Comparison of ENCODE assay signal across 1 cellular context in the genomic region with DNA sequence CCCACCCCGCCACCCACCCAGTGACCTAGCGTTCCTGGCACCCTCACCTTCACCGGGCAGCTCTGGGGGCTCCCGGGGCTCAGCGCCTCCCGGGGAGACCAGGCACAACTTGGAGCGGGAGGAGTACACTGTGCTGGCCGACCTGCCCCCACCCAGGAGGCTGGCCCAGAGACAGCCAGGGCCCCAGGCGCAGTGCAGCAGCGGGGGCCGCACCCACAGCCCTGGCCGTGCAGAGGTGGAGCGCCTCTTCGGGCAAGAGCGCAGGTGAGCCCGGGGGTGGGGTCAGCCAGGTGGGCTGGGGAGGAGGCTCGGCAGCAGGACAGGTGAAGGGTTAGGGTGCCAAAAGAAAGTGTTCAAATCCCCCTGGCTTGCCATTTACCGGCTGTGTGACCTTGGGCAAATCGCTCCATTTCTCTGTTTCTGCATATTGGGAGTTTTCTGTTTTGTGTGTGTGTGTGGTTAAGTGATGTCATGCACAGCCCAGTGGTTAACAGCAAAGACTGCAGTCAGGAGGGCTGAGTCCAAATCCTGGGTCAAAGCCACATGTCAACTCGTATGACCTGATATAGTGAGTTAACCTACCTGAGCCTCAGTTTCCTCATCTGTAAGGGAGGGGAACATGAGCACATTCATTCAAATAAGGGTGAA.
TF ChIP-seq lines count a peak whose summit lies in the region.

No MANE protein-coding gene starts in this region.

TF ChIP-seq in GM12878, 131 proteins besides CTCF, POLR2A, EP300 and RAD21:
- TF ChIP-seq ZNF217 (IDR thresholded peaks at IDR 0.05) = no peak
- TF ChIP-seq RUNX3 (IDR thresholded peaks at IDR 0.05; ENCODE audit: low read length) = peak; percentile 58
- peak; percentile 68 for TF ChIP-seq ATF7 (IDR thresholded peaks at IDR 0.05; ENCODE audit: low read depth)
- no peak for TF ChIP-seq PAX8 (IDR thresholded peaks at IDR 0.05)
- peak; percentile 72; the same call in 1 of the 2 replicates for TF ChIP-seq SMARCA5 (IDR thresholded peaks at IDR 0.05)
- no peak for TF ChIP-seq RAD51 (IDR thresholded peaks at IDR 0.05)
- peak; percentile 18; the same call in 1 of the 2 replicates for TF ChIP-seq SMC3 (IDR thresholded peaks at IDR 0.05; ENCODE audit: borderline replicate concordance, low read length)
TF ChIP-seq in GM12878: peak in this region for 4.
